Comparison of ENCODE assay signal across 15 cellular contexts in the genomic region with DNA sequence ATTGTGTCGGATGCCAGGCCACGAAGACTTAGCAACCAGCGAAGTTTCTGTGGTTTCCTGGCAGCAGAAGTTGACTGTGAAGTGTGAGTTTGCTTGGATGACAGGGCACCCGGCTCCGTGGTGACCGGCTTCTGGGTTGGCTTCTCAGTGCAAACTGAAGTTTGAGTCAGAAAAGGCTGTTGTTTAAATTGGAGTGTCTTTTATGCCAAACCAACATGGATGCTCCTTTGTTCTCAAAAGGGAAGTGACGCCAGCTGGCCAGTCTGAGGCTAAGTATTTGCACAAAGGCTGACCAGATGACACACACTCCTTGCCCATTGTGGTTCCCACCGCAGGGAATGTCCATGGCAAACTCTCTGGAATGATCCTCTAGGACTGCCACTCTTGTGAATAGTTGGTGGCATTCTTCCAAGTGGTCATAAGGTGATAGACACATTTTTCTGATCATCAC.
DNase-seq lines count a peak whose midpoint lies in the region; TF ChIP-seq lines count a peak whose summit lies in the region.
"Had no signal": no experiment of that assay in that cellular context is flagged by ENCODE, and none has a peak within 500 bp of the region (broad histone marks: within the 10 kb centered on the region; RNA-seq: fewer than 3 reads in every experiment).

No MANE protein-coding gene starts in this region.

- H3K36me3 ChIP-seq in MG63 (no peaks in the 10 kb centered on the region), sigmoid colon (no peaks in the 10 kb centered on the region), stomach (no peaks in the 10 kb centered on the region)

- H3K4me3 Mint-ChIP-seq in HFFc6, result no peak overlapping the region
- H3K4me3 Mint-ChIP-seq: type B pancreatic cell had no signal

- TF ChIP-seq POLR2A in sigmoid colon (IDR thresholded peaks at IDR 0.05) (no peak), stomach (IDR thresholded peaks at IDR 0.05) (no peak)

- in situ Hi-C loops in astrocyte of the spinal cord (cut with HindIII; ENCODE audit: low sequenced_read_pairs), result no loop called here

- TF ChIP-seq EP300 in sigmoid colon (IDR thresholded peaks at IDR 0.05) (no peak), stomach (IDR thresholded peaks at IDR 0.05) (no peak)

- H3K27ac ChIP-seq in sigmoid colon, result no peak overlapping the region
- H3K27ac ChIP-seq in stomach, result no peak overlapping the region
- H3K27ac ChIP-seq: C4-2B, SK-N-MC had no signal

- 55 to 79% methylated on average over 8 of the region's 8 CpGs for WGBS in sigmoid colon, 2 donors
- 58 to 71% (median 69%) methylated on average over 8 of the region's 8 CpGs for WGBS in stomach, 5 donors

- H3K27me3 ChIP-seq in MG63, result no peaks in the 10 kb centered on the region
- no peaks in the 10 kb centered on the region for H3K27me3 ChIP-seq in sigmoid colon
- no peaks in the 10 kb centered on the region for H3K27me3 ChIP-seq in stomach

- no peaks in the 10 kb centered on the region; the same call in 1 of the 2 replicates for H3K4me1 Mint-ChIP-seq in HFFc6 (ENCODE audit: low read depth)

- H3K36me3 Mint-ChIP-seq in HFFc6 (ENCODE audit: low read depth), result 0 out of 2 replicates have a peak, but pooled peaks cover 6% of the 10 kb centered on the region
- H3K36me3 Mint-ChIP-seq: type B pancreatic cell had no signal

- H3K4me1 ChIP-seq in sigmoid colon (no peaks in the 10 kb centered on the region), stomach (no peaks in the 10 kb centered on the region)

- H3K27me3 Mint-ChIP-seq in HFFc6 (ENCODE audit: insufficient read depth), result no peaks in the 10 kb centered on the region; the same call in none of the 2 replicates

- H3K9me3 ChIP-seq in MG63 (no peaks in the 10 kb centered on the region), sigmoid colon (peaks cover 0 to 3% (median 0%) of the 10 kb centered on the region in 4 donors), stomach (no peaks in the 10 kb centered on the region)

- DNase-seq in CD1c-positive myeloid dendritic cell (ENCODE audit: extremely low spot score) (peak; percentile 29), MG63 (peak; percentile 30), astrocyte of the spinal cord (ENCODE audit: low read depth, low spot score) (peak; percentile 80), myocyte (ENCODE audit: low read depth) (peak; percentile 94), sigmoid colon (no peak), HFFc6 (no peak), DMS153 treated with DMSO at 0.1 percent for 48 hours (lab: John Stamatoyannopoulos, UW; ENCODE audit: unreplicated experiment) (no peak), stomach (no peak)
- DNase-seq: activated CD4-positive, CD25-positive, alpha-beta regulatory T cell treated with anti-CD3 and anti-CD28 coated beads, Interleukin-2, amount 50 U/mL, for 72 hours; IMR-90; mesendoderm; right cardiac atrium had no signal

- intact Hi-C loops in sigmoid colon (cut with DNase I), result no loop called here
- intact Hi-C loops in stomach (cut with DNase I; ENCODE audit: low total_unique reads), result no loop called here

- H3K9me3 Mint-ChIP-seq in HFFc6, result peaks cover 4% of the 10 kb centered on the region

- H3K4me3 ChIP-seq in MG63 (no peak overlapping the region), astrocyte of the spinal cord (ENCODE audit: low read depth, low read length) (no peak overlapping the region), sigmoid colon (no peak overlapping the region), stomach (no peak overlapping the region)
- H3K4me3 ChIP-seq: SK-N-MC had no signal

- TF ChIP-seq CTCF in astrocyte of the spinal cord (IDR thresholded peaks at IDR 0.05; ENCODE audit: low read depth, low read length) (no peak), sigmoid colon (IDR thresholded peaks at IDR 0.05) (no peak), HFFc6 (IDR thresholded peaks at IDR 0.05) (no peak), stomach (IDR thresholded peaks at IDR 0.05) (no peak)

- H3K27ac Mint-ChIP-seq in HFFc6, result no peak overlapping the region
- H3K27ac Mint-ChIP-seq: type B pancreatic cell had no signal

Comparison
In these comparisons a context has a peak if more than half of its experiments do, and no peak if none do; other contexts are left out.
1. DNase-seq: peak in CD1c-positive myeloid dendritic cell (single experiment), MG63 (single experiment), astrocyte of the spinal cord (single experiment) and myocyte (single experiment); none in sigmoid colon (single experiment), HFFc6 (single experiment), DMS153 treated with DMSO at 0.1 percent for 48 hours (single experiment) and stomach (single experiment).